ENCODE assay signal across 9 cellular contexts in the genomic region with DNA sequence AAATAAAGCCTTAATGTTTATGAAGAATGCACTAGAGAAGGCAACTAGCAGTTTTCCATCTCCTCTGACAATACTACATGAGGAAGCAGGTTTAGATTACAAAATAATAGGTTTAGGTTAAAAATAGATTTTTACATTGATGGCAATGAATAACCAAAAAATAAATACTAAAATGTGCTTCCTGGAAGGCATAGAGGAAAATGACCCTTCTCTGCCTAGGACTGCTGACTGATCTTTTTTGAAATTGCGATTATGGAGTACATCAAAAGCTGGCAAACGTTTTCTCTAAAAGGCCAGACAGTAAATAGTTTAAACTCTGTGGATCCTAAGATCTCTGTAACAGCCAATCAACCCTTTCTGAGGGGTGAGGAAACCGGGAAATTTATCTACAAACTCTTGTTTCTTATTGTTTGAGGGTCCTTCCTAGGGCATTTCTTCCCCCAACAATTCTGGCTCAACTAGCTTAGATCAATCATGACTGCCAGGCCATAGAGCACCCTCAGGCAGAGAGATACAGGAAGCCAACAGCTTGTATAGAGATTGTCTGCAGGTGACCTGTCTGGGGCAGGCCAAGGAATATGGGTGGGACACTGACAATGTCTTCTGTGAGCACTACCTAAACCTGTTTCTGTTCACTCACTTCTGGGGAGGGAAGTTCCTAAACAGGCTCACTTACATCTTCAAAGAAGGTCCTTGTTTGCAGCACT.
"Had no signal": no experiment of that assay in that cellular context is flagged by ENCODE, and none has a peak within 500 bp of the region (broad histone marks: within the 10 kb centered on the region; RNA-seq: fewer than 3 reads in every experiment).

No MANE protein-coding gene starts in this region.

- H2AFZ ChIP-seq: GM23248 had no signal

- FAIRE-seq: K562 had no signal

- ATAC-seq: HCT116, K562 had no signal

- H3K36me3 ChIP-seq: HAP-1 had no signal

- H3K9me3 ChIP-seq: HAP-1 had no signal

- H3K4me3 ChIP-seq: GM23248, HAP-1, K562 had no signal

- H3K4me1 ChIP-seq: HAP-1 had no signal

- H3K9ac ChIP-seq: GM23248 had no signal

- H3K27ac ChIP-seq: GM23248, HL-60 had no signal

- DNase-seq: GM23248, GOT3, H7, HFFc6, IMR-90 had no signal
